In the genomic region with DNA sequence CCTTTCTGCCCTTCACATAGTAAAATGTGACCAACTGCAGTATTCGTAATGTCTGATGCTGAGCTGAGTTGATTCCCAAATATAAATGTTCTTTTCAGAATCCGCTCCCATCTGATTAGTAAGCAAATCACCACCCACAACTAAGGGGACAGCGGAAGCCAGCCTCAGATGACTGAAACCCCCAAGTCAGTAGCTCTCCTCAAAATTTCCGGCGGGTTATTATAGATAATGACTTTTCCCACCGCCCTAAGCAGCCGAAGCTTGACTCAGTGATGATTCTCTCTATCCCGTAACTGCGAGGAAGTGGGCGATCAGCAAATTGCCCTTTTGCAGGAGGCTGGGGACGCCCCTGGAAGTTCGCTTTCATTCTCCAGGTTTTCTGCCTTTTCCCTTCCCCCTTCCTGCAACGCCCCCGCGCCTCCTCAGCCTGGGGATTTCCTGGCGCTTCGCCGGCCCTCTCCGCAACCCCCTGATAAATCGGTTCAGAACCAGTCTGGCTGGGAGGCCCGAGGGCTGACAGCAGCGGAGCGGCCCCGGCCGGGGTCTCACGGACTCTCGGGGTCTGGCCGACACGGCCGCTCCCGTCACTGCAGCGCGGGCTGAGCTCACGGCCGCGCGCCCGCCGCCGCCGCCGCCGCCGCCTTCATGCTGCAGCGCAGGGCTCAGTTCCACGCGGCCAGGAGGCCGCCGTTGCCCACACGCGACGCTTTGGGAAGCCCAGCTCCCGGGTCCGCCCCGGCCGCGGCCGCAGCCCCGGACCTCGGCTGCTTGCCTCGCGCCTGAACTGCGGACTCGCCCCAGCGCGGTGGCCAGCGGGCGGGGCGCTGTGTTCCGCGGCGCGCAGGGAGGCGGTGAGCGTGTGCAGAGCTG, we compare ENCODE assay signal across 7 cellular contexts. TPM values are rescaled to one million over a fixed set of nuclear protein-coding genes. Genes with fewer than 3 reads are reported as not detected.
A peak's percentile ranks its signal among the peaks of the same experiment; 100 is the strongest.
DNase-seq lines count a peak whose midpoint lies in the region; ATAC-seq lines count a peak whose summit lies in the region.

A gene (plus strand): TSS at position 628 of the 870 bp plus-strand sequence.

- H3K4me3 ChIP-seq in MG63 = peak within 1 kb of the TSS; percentile 37

- H3K27ac ChIP-seq in adipose tissue (ENCODE audit: low read depth, low read length) = peak within 1 kb of the TSS; percentile 35

- intact Hi-C loops in sciatic nerve (cut with DNase I) = no loop called here

- WGBS in adipose tissue, 3 donors = 1% methylated on average over 54 to 75 of the region's 75 CpGs

- ATAC-seq in GM18502 (IDR thresholded peaks at IDR 0.05; ENCODE audit: poor library complexity, unreplicated experiment) (peak; percentile 49), sciatic nerve (peak; percentile 54), GM19467 (IDR thresholded peaks at IDR 0.05; ENCODE audit: unreplicated experiment) (no peak), GM19351 (IDR thresholded peaks at IDR 0.05; ENCODE audit: unreplicated experiment) (no peak)

- DNase-seq in MG63 (peak; percentile 33), hypothalamus (lab: John Stamatoyannopoulos, UW) (peak in 26 of 51 donors; percentile 14 to 78 (median 38)), sciatic nerve (ENCODE audit: low spot score) (peak; percentile 80)

- H3K36me3 ChIP-seq in MG63 = no peaks in the 10 kb centered on the region

- H3K27me3 ChIP-seq in MG63 = peaks cover 23% of the 10 kb centered on the region

- H3K9me3 ChIP-seq in MG63 = no peaks in the 10 kb centered on the region

RNA-seq across cellular contexts. Expression of the gene that starts here (rescaled TPM):
- total RNA-seq in MG63 (2014; rRNA removed; shearing (Covaris generic); ENCODE audit: low replicate concordance) = not detected in 2 replicates
- 1 to 10 TPM in 1 of 3 donors, under 1 TPM in 2; 0.16 to 3.1 (median 0.83) TPM for polyA plus RNA-seq in adipose tissue
- 10.9 TPM for total RNA-seq in sciatic nerve

Comparison
In these comparisons a context has a peak if more than half of its experiments do, and no peak if none do; other contexts are left out.
1. RNA of the gene that starts here (total RNA-seq): 10.9 TPM in sciatic nerve (single experiment); not detected in MG63; every median in the first group is over 10 times any median in the second.
2. Peak in DNase-seq and H3K4me3 ChIP-seq in MG63; RNA of the gene not detected or under 1 TPM.
3. ATAC-seq: peak in GM18502 (single experiment) and sciatic nerve (single experiment); none in GM19467 (single experiment) and GM19351 (single experiment).
4. Peak in every context shown above with its lines, with median percentiles within 50 percentile points of each other: DNase-seq.